ENCODE assay signal across 21 cellular contexts in genomic region chr9:76585487-76586459, GRCh38.
DNase-seq lines count a peak whose midpoint lies in the region; ATAC-seq, FAIRE-seq and TF ChIP-seq lines count a peak whose summit lies in the region.
"Had no signal": no experiment of that assay in that cellular context is flagged by ENCODE, and none has a peak within 500 bp of the region (broad histone marks: within the 10 kb centered on the region; RNA-seq: fewer than 3 reads in every experiment).

No MANE protein-coding gene starts in this region.

- H3K4me1 ChIP-seq in colonic mucosa: peaks cover 9% of the 10 kb centered on the region
- H3K4me1 ChIP-seq in prostate gland (replicated peaks): peaks cover 10% of the 10 kb centered on the region
- H3K4me1 ChIP-seq: right lobe of liver, vagina had no signal

- no peaks in the 10 kb centered on the region for H3K36me3 Mint-ChIP-seq in activated CD8-positive, alpha-beta T cell treated with anti-CD3 and anti-CD28 coated beads for 36 hours (ENCODE audit: low read depth)
- H3K36me3 Mint-ChIP-seq: activated naive CD8-positive, alpha-beta T cell treated with anti-CD3 and anti-CD28 coated beads, Interleukin-2, amount 10 ng/mL, durations not matched to agents 7 days and 5 days; CD8-positive, alpha-beta T cell; naive thymus-derived CD8-positive, alpha-beta T cell; stimulated activated effector memory CD8-positive, alpha-beta T cell treated with anti-CD3 and anti-CD28 coated beads, Interleukin-12 subunit alpha, Interleukin-12 subunit beta, amount 100 ng/mL, for 72 hours had no signal

- H3K9me3 ChIP-seq in colonic mucosa (no peaks in the 10 kb centered on the region), prostate gland (no peaks in the 10 kb centered on the region)
- H3K9me3 ChIP-seq: right lobe of liver, vagina had no signal

- CTCF ChIA-PET in activated CD8-positive, alpha-beta T cell treated with anti-CD3 and anti-CD28 coated beads for 36 hours (lab: Charles Lee): interaction anchor here (0.6 kb wide), 1 partner anchor 157 kb away, joined by 3 read pairs; no protein-coding TSS in a partner anchor

- H3K27me3 ChIP-seq in colonic mucosa: no peaks in the 10 kb centered on the region
- H3K27me3 ChIP-seq in prostate gland (replicated peaks; ENCODE audit: insufficient read depth): no peaks in the 10 kb centered on the region
- H3K27me3 ChIP-seq: right lobe of liver, vagina had no signal

- H3K27me3 Mint-ChIP-seq in activated CD8-positive, alpha-beta T cell treated with anti-CD3 and anti-CD28 coated beads for 36 hours: peaks cover 1% of the 10 kb centered on the region
- H3K27me3 Mint-ChIP-seq: central memory CD8-positive, alpha-beta T cell had no signal

- DNase-seq in GM12891 (ENCODE audit: insufficient read length, low spot score) (no peak), NCI-H2029 (lab: John Stamatoyannopoulos, UW) (peak; percentile 87), colonic mucosa (peak; percentile 54), prostate gland (ENCODE audit: low spot score) (no peak), NK-92 (lab: John Stamatoyannopoulos, UW; ENCODE audit: unreplicated experiment) (no peak)
- DNase-seq in central memory CD4-positive, alpha-beta T cell: no peak
- no peak for DNase-seq in activated CD8-positive, alpha-beta T cell treated with anti-CD3 and anti-CD28 coated beads for 36 hours
- DNase-seq: activated CD4-positive, alpha-beta T cell treated with anti-CD3 and anti-CD28 coated beads for 1 hour; activated naive CD8-positive, alpha-beta T cell treated with anti-CD3 and anti-CD28 coated beads, Interleukin-2, amount 10 ng/mL, durations not matched to agents 7 days and 5 days; CD8-positive, alpha-beta T cell; KBM-7; kidney glomerular epithelial cell; naive thymus-derived CD8-positive, alpha-beta T cell; NCI-H2227 treated with DMSO at 0.1 percent for 48 hours; right lobe of liver; stimulated activated CD4-positive, alpha-beta T cell treated with anti-CD3 and anti-CD28 coated beads, Interleukin-4, amount 100 ng/mL, for 1 hour; T-helper 17 cell had no signal

- H3K4me3 ChIP-seq in colonic mucosa: no peak overlapping the region
- H3K4me3 ChIP-seq in prostate gland: no peak overlapping the region
- H3K4me3 ChIP-seq: GM23338, right lobe of liver, vagina had no signal

- no peak for ATAC-seq in activated CD8-positive, alpha-beta T cell treated with anti-CD3 and anti-CD28 coated beads for 36 hours
- ATAC-seq: CD8-positive, alpha-beta T cell; GM23338; naive thymus-derived CD8-positive, alpha-beta T cell; stimulated activated effector memory CD8-positive, alpha-beta T cell treated with anti-CD3 and anti-CD28 coated beads, Interleukin-12 subunit alpha, Interleukin-12 subunit beta, amount 100 ng/mL, for 72 hours; T-helper 17 cell had no signal

- FAIRE-seq in GM12891 (lab: Jason Lieb, UNC): peak; percentile 52

- intact Hi-C loops in colonic mucosa (cut with DNase I): loop anchor here (10.0 kb wide), 1 partner anchor 69 kb away; no protein-coding TSS in a partner anchor
- intact Hi-C loops in prostate gland (cut with DNase I): no loop called here
- intact Hi-C loops in activated CD8-positive, alpha-beta T cell treated with anti-CD3 and anti-CD28 coated beads for 36 hours (cut with micrococcal nuclease): no loop called here

- 45% methylated on average over 7 of the region's 7 CpGs for WGBS in prostate gland

- no peaks in the 10 kb centered on the region for H3K9me3 Mint-ChIP-seq in activated CD8-positive, alpha-beta T cell treated with anti-CD3 and anti-CD28 coated beads for 36 hours
- H3K9me3 Mint-ChIP-seq: CD8-positive, alpha-beta T cell; central memory CD8-positive, alpha-beta T cell; GM23338; naive thymus-derived CD8-positive, alpha-beta T cell; stimulated activated effector memory CD8-positive, alpha-beta T cell treated with anti-CD3 and anti-CD28 coated beads, Interleukin-12 subunit alpha, Interleukin-12 subunit beta, amount 100 ng/mL, for 72 hours had no signal

- no peak overlapping the region for H3K27ac Mint-ChIP-seq in activated CD8-positive, alpha-beta T cell treated with anti-CD3 and anti-CD28 coated beads for 36 hours
- H3K27ac Mint-ChIP-seq: activated naive CD8-positive, alpha-beta T cell treated with anti-CD3 and anti-CD28 coated beads, Interleukin-2, amount 10 ng/mL, durations not matched to agents 7 days and 5 days; CD8-positive, alpha-beta T cell; GM23338; naive thymus-derived CD8-positive, alpha-beta T cell; stimulated activated effector memory CD8-positive, alpha-beta T cell treated with anti-CD3 and anti-CD28 coated beads, Interleukin-12 subunit alpha, Interleukin-12 subunit beta, amount 100 ng/mL, for 72 hours had no signal

- H3K27ac ChIP-seq in colonic mucosa (peak overlapping the region; percentile 77), prostate gland (peak overlapping the region; percentile 24 to 55)
- H3K27ac ChIP-seq: right lobe of liver, vagina had no signal

- no peak overlapping the region for H3K9ac ChIP-seq in colonic mucosa (ENCODE audit: low read depth in 2 of 2, low read length in 2 of 2)

- no peaks in the 10 kb centered on the region for H3K4me1 Mint-ChIP-seq in activated CD8-positive, alpha-beta T cell treated with anti-CD3 and anti-CD28 coated beads for 36 hours (ENCODE audit: low read depth)
- H3K4me1 Mint-ChIP-seq: stimulated activated effector memory CD8-positive, alpha-beta T cell treated with anti-CD3 and anti-CD28 coated beads, Interleukin-12 subunit alpha, Interleukin-12 subunit beta, amount 100 ng/mL, for 72 hours had no signal

- no peak overlapping the region for H3K4me3 Mint-ChIP-seq in activated CD8-positive, alpha-beta T cell treated with anti-CD3 and anti-CD28 coated beads for 36 hours
- H3K4me3 Mint-ChIP-seq: activated naive CD8-positive, alpha-beta T cell treated with anti-CD3 and anti-CD28 coated beads, Interleukin-2, amount 10 ng/mL, durations not matched to agents 7 days and 5 days; CD8-positive, alpha-beta T cell; central memory CD8-positive, alpha-beta T cell; GM23338; naive thymus-derived CD8-positive, alpha-beta T cell; stimulated activated effector memory CD8-positive, alpha-beta T cell treated with anti-CD3 and anti-CD28 coated beads, Interleukin-12 subunit alpha, Interleukin-12 subunit beta, amount 100 ng/mL, for 72 hours; T-helper 17 cell had no signal

- POLR2A ChIA-PET in activated CD8-positive, alpha-beta T cell treated with anti-CD3 and anti-CD28 coated beads for 36 hours (lab: Charles Lee): no interaction called here

- TF ChIP-seq CTCF in colonic mucosa (IDR thresholded peaks at IDR 0.05): no peak
- no peak for TF ChIP-seq CTCF in prostate gland (IDR thresholded peaks at IDR 0.05)
- TF ChIP-seq CTCF in activated CD8-positive, alpha-beta T cell treated with anti-CD3 and anti-CD28 coated beads for 36 hours (IDR thresholded peaks at IDR 0.05): no peak

- H3K36me3 ChIP-seq in colonic mucosa (no peaks in the 10 kb centered on the region), prostate gland (no peaks in the 10 kb centered on the region)
- H3K36me3 ChIP-seq: right lobe of liver, vagina had no signal

- TF ChIP-seq POLR2A in GM12891 (IDR thresholded peaks at IDR 0.05; ENCODE audit: low read depth, low read length) (no peak), prostate gland (IDR thresholded peaks at IDR 0.05) (no peak)

TF ChIP-seq in GM12891, 5 proteins besides CTCF, POLR2A, EP300 and RAD21:
- peak; percentile 16; the same call in 1 of the 2 replicates for TF ChIP-seq SPI1 (IDR thresholded peaks at IDR 0.05; ENCODE audit: low read depth, low read length)
- no peak for TF ChIP-seq POLR2AphosphoS5 (IDR thresholded peaks at IDR 0.05; ENCODE audit: low read depth, low read length)
- TF ChIP-seq POU2F2 (IDR thresholded peaks at IDR 0.05; ENCODE audit: low read depth, low read length): no peak
- TF ChIP-seq TAF1 (IDR thresholded peaks at IDR 0.05; ENCODE audit: low read depth, low read length): no peak
- no peak for TF ChIP-seq PAX5 (IDR thresholded peaks at IDR 0.05; ENCODE audit: insufficient read depth, low read length, severe bottlenecking)

Comparison
In these comparisons a context has a peak if more than half of its experiments do, and no peak if none do; other contexts are left out.
1. DNase-seq: peak in NCI-H2029 (single experiment) and colonic mucosa (single experiment); none in GM12891 (single experiment), prostate gland (single experiment), central memory CD4-positive, alpha-beta T cell (single experiment), activated CD8-positive, alpha-beta T cell treated with anti-CD3 and anti-CD28 coated beads for 36 hours (single experiment) and NK-92 (single experiment).